1 cellular context compared by ENCODE assay signal in genomic region chr16:57807968-57808528, GRCh38.
A peak's percentile ranks its signal among the peaks of the same experiment; 100 is the strongest.
TF ChIP-seq lines count a peak whose summit lies in the region.

No MANE protein-coding gene starts in this region.

TF ChIP-seq in HepG2, 621 proteins besides CTCF, POLR2A, EP300 and RAD21 (continued from another document and continues in another):
- TF ChIP-seq ZBTB10 (CRISPR knock-in tag; IDR thresholded peaks at IDR 0.05; ENCODE audit: borderline replicate concordance) (no peak), ZZZ3 (CRISPR knock-in tag; IDR thresholded peaks at IDR 0.05; ENCODE audit: borderline replicate concordance) (no peak), ZNF83 (CRISPR knock-in tag; IDR thresholded peaks at IDR 0.05; ENCODE audit: borderline replicate concordance) (no peak), FOXP4 (CRISPR knock-in tag; IDR thresholded peaks at IDR 0.05) (peak; percentile 55), ZNF318 (CRISPR knock-in tag; IDR thresholded peaks at IDR 0.05) (no peak), TOE1 (CRISPR knock-in tag; IDR thresholded peaks at IDR 0.05) (no peak), ATF6 (CRISPR knock-in tag; conservative IDR thresholded peaks at IDR 0.05) (no peak), ZNF878 (CRISPR knock-in tag; IDR thresholded peaks at IDR 0.05) (0 out of 2 replicates have a peak, but pooled peaks have one; percentile 46), ZNF891 (CRISPR knock-in tag; IDR thresholded peaks at IDR 0.05) (no peak), ZNF329 (CRISPR knock-in tag; IDR thresholded peaks at IDR 0.05; ENCODE audit: low read depth) (no peak), ZNF280D (CRISPR knock-in tag; IDR thresholded peaks at IDR 0.05) (0 out of 2 replicates have a peak, but pooled peaks have one; percentile 49), ZNF761 (CRISPR knock-in tag; conservative IDR thresholded peaks at IDR 0.05) (no peak), ATF2 (CRISPR knock-in tag; IDR thresholded peaks at IDR 0.05) (no peak), TEAD2 (CRISPR knock-in tag; IDR thresholded peaks at IDR 0.05) (no peak), HMGXB4 (CRISPR knock-in tag; IDR thresholded peaks at IDR 0.05; ENCODE audit: borderline replicate concordance in 1 of 2, low read depth in 1 of 2) (no peak), ZNF691 (CRISPR knock-in tag; IDR thresholded peaks at IDR 0.05; ENCODE audit: borderline replicate concordance, low read depth) (no peak), RAD51 (IDR thresholded peaks at IDR 0.05; ENCODE audit: borderline replicate concordance) (no peak), TEF (CRISPR knock-in tag; IDR thresholded peaks at IDR 0.05) (no peak)
